In genomic region chr10:133204226-133205015, GRCh38 we compare ENCODE assay signal across 17 cellular contexts. TPM values are rescaled to one million over a fixed set of nuclear protein-coding genes. Genes with fewer than 3 reads are reported as not detected.
DNase-seq lines count a peak whose midpoint lies in the region; ATAC-seq, FAIRE-seq and TF ChIP-seq lines count a peak whose summit lies in the region.
"Had no signal": no experiment of that assay in that cellular context is flagged by ENCODE, and none has a peak within 500 bp of the region (broad histone marks: within the 10 kb centered on the region; RNA-seq: fewer than 3 reads in every experiment).

No MANE protein-coding gene starts in this region.

- no peak overlapping the region for H3K4me2 ChIP-seq in A549
- H3K4me2 ChIP-seq in K562 (ENCODE audit: insufficient read depth, low read length) = no peak overlapping the region
- H3K4me2 ChIP-seq: BLaER1 had no signal

- WGBS in A549 (ENCODE audit: missing lambda C conversion rate) = 78% methylated on average over 23 of the region's 38 CpGs
- 21% methylated on average over 31 of the region's 38 CpGs for WGBS in K562 (ENCODE audit: insufficient coverage, low coverage, missing lambda C conversion rate)
- 86 to 90% methylated on average over 35 to 38 of the region's 38 CpGs for WGBS in lower leg skin, 2 donors

- H3K27ac ChIP-seq in A549 = no peak overlapping the region
- H3K27ac ChIP-seq in K562 (ENCODE audit: extremely low read depth, low read depth, low read length) = no peak overlapping the region
- no peak overlapping the region for H3K27ac ChIP-seq in kidney (ENCODE audit: low read depth in 2 of 2, low read length in 2 of 2)
- H3K27ac ChIP-seq: BLaER1 had no signal

- FAIRE-seq in A549 (lab: Jason Lieb, UNC) = no peak
- no peak for FAIRE-seq in K562 (lab: Jason Lieb, UNC)
- no peak for FAIRE-seq in kidney (lab: Jason Lieb, UNC)
- FAIRE-seq: A204.1 had no signal

- intact Hi-C loops in K562 (cut with micrococcal nuclease) = no loop called here
- intact Hi-C loops in kidney (cut with DNase I) = no loop called here
- intact Hi-C loops in lower leg skin (cut with DNase I; ENCODE audit: low total_unique reads) = no loop called here

- BruUV-seq in K562 (replicated peaks; lab: Mats Ljungman, UMichigan) = no TSS peak

- H3K9ac ChIP-seq in K562 (ENCODE audit: insufficient read depth in 1 of 2, low read depth in 2 of 2, low read length in 2 of 2) (no peak overlapping the region), kidney (ENCODE audit: low read length in 2 of 2) (no peak overlapping the region)
- H3K9ac ChIP-seq: BLaER1 had no signal

- TF ChIP-seq CTCF in A549 (IDR thresholded peaks at IDR 0.05) (no peak), K562 (IDR thresholded peaks at IDR 0.05 in 2 of 3, conservative IDR thresholded peaks at IDR 0.05 in 1 of 3; ENCODE audit: insufficient read depth in 2 of 3, low read depth in 1 of 3, low read length in 3 of 3) (no peak), kidney (IDR thresholded peaks at IDR 0.05; ENCODE audit: borderline replicate concordance, extremely low read depth, insufficient read depth) (no peak), lower leg skin (IDR thresholded peaks at IDR 0.05) (no peak)

- CTCF ChIA-PET in A549 (lab: Yijun Ruan, JAX) (interaction anchor here (0.7 kb wide), 1 partner anchor 62 kb away, joined by 3 read pairs; no protein-coding TSS in a partner anchor), K562 (lab: Yijun Ruan, JAX; ENCODE audit: low intra/inter-chr PET ratio) (no interaction called here)

- TF ChIP-seq EP300 in A549 (IDR thresholded peaks at IDR 0.05) (no peak), K562 (IDR thresholded peaks at IDR 0.05; ENCODE audit: low read length) (no peak)

- no peaks in the 10 kb centered on the region for H3K36me3 ChIP-seq in K562 (ENCODE audit: control insufficient read depth, insufficient read depth, low read length)
- H3K36me3 ChIP-seq in kidney (ENCODE audit: control insufficient read depth in 1 of 2, insufficient read depth in 2 of 2, low read length in 2 of 2) = no peaks in the 10 kb centered on the region
- H3K36me3 ChIP-seq: HAP-1 had no signal

- DNase-seq in A549 (ENCODE audit: low read depth in 1 of 2, low spot score in 1 of 2) (no peak), Ammon's horn (ENCODE audit: low spot score) (peak; percentile 35), K562 (ENCODE audit: extremely low read depth in 1 of 4, low spot score in 3 of 4) (no peak), kidney (peak; percentile 62), NCI-H1092 (lab: John Stamatoyannopoulos, UW) (no peak), lower leg skin (ENCODE audit: low spot score in 2 of 2) (no peak)
- no peak for DNase-seq in activated naive CD4-positive, alpha-beta T cell treated with Interleukin-2 at 50 U/mL for 16 hours
- DNase-seq: AML-193, DMS79 treated with DMSO at 0.1 percent for 48 hours, GF-D8, GOT3, KBM-7 had no signal

- H3K9me1 ChIP-seq in K562 (ENCODE audit: control insufficient read depth, insufficient read depth, low read length) = no peaks in the 10 kb centered on the region

- H3K4me1 ChIP-seq in A549 (no peaks in the 10 kb centered on the region), K562 (replicated peaks in 1 of 2; ENCODE audit: control insufficient read depth in 2 of 2, insufficient read depth in 2 of 2, low read length in 2 of 2) (peaks cover 0 to 72% of the 10 kb centered on the region in 2 experiments; a peak in 2 of 5 replicates), kidney (ENCODE audit: control insufficient read depth in 1 of 2, insufficient read depth in 1 of 2, low read depth in 1 of 2, low read length in 2 of 2) (no peaks in the 10 kb centered on the region)
- H3K4me1 ChIP-seq: HAP-1 had no signal

- TF ChIP-seq POLR2A in A549 (IDR thresholded peaks at IDR 0.05; ENCODE audit: low read length) = no peak
- no peak for TF ChIP-seq POLR2A in K562 (conservative IDR thresholded peaks at IDR 0.05)
- no peak for TF ChIP-seq POLR2A in lower leg skin (IDR thresholded peaks at IDR 0.05)

- POLR2A ChIA-PET in A549 (lab: Yijun Ruan, JAX) (no interaction called here), K562 (lab: Yijun Ruan, JAX) (no interaction called here)

- H3K9me3 ChIP-seq in A549 (no peaks in the 10 kb centered on the region), K562 (replicated peaks; ENCODE audit: control insufficient read depth, insufficient read depth, low read depth, low read length) (no peaks in the 10 kb centered on the region; the same call in 1 of the 2 replicates), kidney (ENCODE audit: control insufficient read depth in 1 of 2, low read length in 2 of 2) (no peaks in the 10 kb centered on the region)
- H3K9me3 ChIP-seq: BLaER1, HAP-1 had no signal

- no peaks in the 10 kb centered on the region for H4K20me1 ChIP-seq in K562 (replicated peaks; ENCODE audit: control insufficient read depth, insufficient read depth, low read length)

- TF ChIP-seq RAD21 in A549 (conservative IDR thresholded peaks at IDR 0.05 in 1 of 2, IDR thresholded peaks at IDR 0.05 in 1 of 2) = no peak
- TF ChIP-seq RAD21 in K562 (CRISPR knock-in tag; conservative IDR thresholded peaks at IDR 0.05 in 1 of 2, IDR thresholded peaks at IDR 0.05 in 1 of 2) = no peak

- H2AFZ ChIP-seq in K562 (ENCODE audit: low read depth, low read length) = no peak overlapping the region

- H3K4me3 ChIP-seq in A549 (no peak overlapping the region), K562 (no peak overlapping the region), kidney (ENCODE audit: low read length in 2 of 2) (no peak overlapping the region), lower leg skin (ENCODE audit: low read depth, poor library complexity, severe bottlenecking) (no peak overlapping the region)
- H3K4me3 ChIP-seq: BLaER1, HAP-1 had no signal

- peaks cover 14 to 71% of the 10 kb centered on the region in 2 experiments; a peak in 3 of 5 replicates for H3K27me3 ChIP-seq in K562 (ENCODE audit: control insufficient read depth in 2 of 2, insufficient read depth in 2 of 2, low read length in 2 of 2)
- H3K27me3 ChIP-seq: BLaER1 had no signal

- ATAC-seq in A549 = no peak
- no peak for ATAC-seq in K562

- in situ Hi-C loops in K562 (cut with MboI) = no loop called here

- H3K79me2 ChIP-seq in K562 (ENCODE audit: control insufficient read depth, insufficient read depth, low read length) = no peaks in the 10 kb centered on the region

RNA-seq across cellular contexts. Expression of gene UTF1, which starts 25.6 kb away (rescaled TPM):
- not detected in 2 replicates for polyA plus RNA-seq in A549 (2011; rRNA removed)
- polyA plus RNA-seq in A549 (2012; cell fraction: cytosol; rRNA removed) = not detected in 2 replicates
- not detected in 2 replicates for polyA plus RNA-seq in A549 (2012; cell fraction: nucleus; rRNA removed)
- polyA plus RNA-seq in A549 (2017; fragmentation: RNase III; extraction: RNeasy Plus Mini Kit Qiagen cat#74134 plus additional on column Dnase treatment) = not detected in 3 replicates
- not detected in 2 replicates for polyA minus RNA-seq in A549 (2011; rRNA and poly(A)+ RNA removed)
- not detected in 2 replicates for total RNA-seq in K562 (2011; cell fraction: chromatin; rRNA removed; ENCODE audit: low replicate concordance)
- not detected in 2 replicates for total RNA-seq in K562 (2011; cell fraction: nucleolus; rRNA removed)
- total RNA-seq in K562 (2011; cell fraction: nucleoplasm; rRNA removed) = not detected in 2 replicates
- total RNA-seq in K562 (2014; rRNA removed) = not detected in 2 replicates
- total RNA-seq in K562 (2014; rRNA removed; fragmentation: Illumina TruSeq; extraction: Trizol) = not detected in 2 replicates
- total RNA-seq in K562 (2015; rRNA removed; fragmentation: Illumina TruSeq; extraction: Trizol) = not detected in 2 replicates
- total RNA-seq in K562 (2021) = 0.16 and 0.35 TPM in 2 replicates
- not detected in 2 replicates for polyA plus RNA-seq in K562 (2011; rRNA removed)
- polyA plus RNA-seq in K562 (2011; cell fraction: cytosol; rRNA removed) = 0.12 TPM in 1 of 2 replicates, not detected in the other
- 0.14 TPM in 1 of 2 replicates, not detected in the other for polyA plus RNA-seq in K562 (2011; cell fraction: nucleus; rRNA removed)
- polyA plus RNA-seq in K562 (2012) = 0.09 and 0.28 TPM in 2 replicates
- not detected in 2 replicates for polyA plus RNA-seq in K562 (2014; fragmentation: Illumina TruSeq; extraction: Trizol)
- not detected for polyA plus RNA-seq in K562 (2014; fragmentation: Nextera tagmentation; extraction: Ambion mirVana)
- 0.46 TPM in 1 of 2 replicates, not detected in the other for polyA plus RNA-seq in K562 (2014; rRNA removed)
- not detected in 2 replicates for polyA minus RNA-seq in K562 (2011; rRNA and poly(A)+ RNA removed)
- polyA minus RNA-seq in K562 (2011; cell fraction: cytosol; rRNA and poly(A)+ RNA removed) = not detected in 2 replicates
- polyA minus RNA-seq in K562 (2011; cell fraction: nucleus; rRNA and poly(A)+ RNA removed) = not detected in 2 replicates
- not detected for total RNA-seq in kidney
- polyA plus RNA-seq in kidney (ENCODE audit: insufficient read depth, low read depth, low replicate concordance) = not detected
- not detected for total RNA-seq in lower leg skin
- total RNA-seq: CD4-positive, alpha-beta memory T cell; HT-29 had no signal
- polyA plus RNA-seq: CD4-positive, alpha-beta memory T cell had no signal

RNA-seq across cellular contexts. Expression of gene VENTX, which starts 33.2 kb away (rescaled TPM):
- polyA plus RNA-seq in A549 (2011; rRNA removed) = not detected in 2 replicates
- not detected in 2 replicates for polyA plus RNA-seq in A549 (2012; cell fraction: cytosol; rRNA removed)
- not detected in 2 replicates for polyA plus RNA-seq in A549 (2012; cell fraction: nucleus; rRNA removed)
- not detected in 3 replicates for polyA plus RNA-seq in A549 (2017; fragmentation: RNase III; extraction: RNeasy Plus Mini Kit Qiagen cat#74134 plus additional on column Dnase treatment)
- not detected in 2 replicates for polyA minus RNA-seq in A549 (2011; rRNA and poly(A)+ RNA removed)
- 1.8 and 3.5 TPM in 2 replicates for total RNA-seq in K562 (2011; cell fraction: chromatin; rRNA removed; ENCODE audit: low replicate concordance)
- total RNA-seq in K562 (2011; cell fraction: nucleolus; rRNA removed) = 2.1 and 2.7 TPM in 2 replicates
- 1.6 and 1.7 TPM in 2 replicates for total RNA-seq in K562 (2011; cell fraction: nucleoplasm; rRNA removed)
- total RNA-seq in K562 (2014; rRNA removed) = 0.45 and 0.49 TPM in 2 replicates
- 0.16 and 0.18 TPM in 2 replicates for total RNA-seq in K562 (2014; rRNA removed; fragmentation: Illumina TruSeq; extraction: Trizol)
- total RNA-seq in K562 (2015; rRNA removed; fragmentation: Illumina TruSeq; extraction: Trizol) = 0.07 and 0.23 TPM in 2 replicates
- 0.55 and 0.69 TPM in 2 replicates for total RNA-seq in K562 (2021)
- 0.03 and 0.21 TPM in 2 replicates for polyA plus RNA-seq in K562 (2011; rRNA removed)
- polyA plus RNA-seq in K562 (2011; cell fraction: cytosol; rRNA removed) = 0.07 and 0.60 TPM in 2 replicates
- polyA plus RNA-seq in K562 (2011; cell fraction: nucleus; rRNA removed) = 0.17 and 2.0 TPM in 2 replicates
- 0.48 and 1.4 TPM in 2 replicates for polyA plus RNA-seq in K562 (2012)
- polyA plus RNA-seq in K562 (2014; fragmentation: Illumina TruSeq; extraction: Trizol) = 0.19 and 0.29 TPM in 2 replicates
- under 1 TPM in 1 of 2 experiments, not detected in 1; 0.07 TPM for polyA plus RNA-seq in K562 (2014; fragmentation: Nextera tagmentation; extraction: Ambion mirVana)
- 0.36 and 0.70 TPM in 2 replicates for polyA plus RNA-seq in K562 (2014; rRNA removed)
- not detected in 2 replicates for polyA minus RNA-seq in K562 (2011; rRNA and poly(A)+ RNA removed)
- not detected in 2 replicates for polyA minus RNA-seq in K562 (2011; cell fraction: cytosol; rRNA and poly(A)+ RNA removed)
- 0.11 and 0.27 TPM in 2 replicates for polyA minus RNA-seq in K562 (2011; cell fraction: nucleus; rRNA and poly(A)+ RNA removed)
- total RNA-seq in kidney = 3.3 TPM
- polyA plus RNA-seq in kidney (ENCODE audit: insufficient read depth, low read depth, low replicate concordance) = 0.39 TPM
- under 1 TPM in 2 of 4 donors, not detected in 2; 0.42 to 0.65 TPM for total RNA-seq in lower leg skin
- total RNA-seq: CD4-positive, alpha-beta memory T cell; HT-29 had no signal
- polyA plus RNA-seq: CD4-positive, alpha-beta memory T cell had no signal

RNA-seq across cellular contexts. Expression of gene KNDC1, which starts 44.4 kb away (rescaled TPM):
- polyA plus RNA-seq in A549 (2011; rRNA removed) = 0.63 and 0.65 TPM in 2 replicates
- 0.70 and 2.1 TPM in 2 replicates for polyA plus RNA-seq in A549 (2012; cell fraction: cytosol; rRNA removed)
- polyA plus RNA-seq in A549 (2012; cell fraction: nucleus; rRNA removed) = 1.1 and 2.7 TPM in 2 replicates
- polyA plus RNA-seq in A549 (2017; fragmentation: RNase III; extraction: RNeasy Plus Mini Kit Qiagen cat#74134 plus additional on column Dnase treatment) = 0.49 to 0.73 TPM (median 0.56 TPM) in 3 replicates
- 0.33 and 0.78 TPM in 2 replicates for polyA minus RNA-seq in A549 (2011; rRNA and poly(A)+ RNA removed)
- total RNA-seq in K562 (2011; cell fraction: chromatin; rRNA removed; ENCODE audit: low replicate concordance) = 0.86 TPM in 1 of 2 replicates, not detected in the other
- total RNA-seq in K562 (2011; cell fraction: nucleolus; rRNA removed) = 1.5 and 1.8 TPM in 2 replicates
- 2.1 TPM in 1 of 2 replicates, not detected in the other for total RNA-seq in K562 (2011; cell fraction: nucleoplasm; rRNA removed)
- under 0.01 TPM in 1 of 2 replicates, not detected in the other for total RNA-seq in K562 (2014; rRNA removed)
- total RNA-seq in K562 (2014; rRNA removed; fragmentation: Illumina TruSeq; extraction: Trizol) = not detected in 2 replicates
- not detected in 2 replicates for total RNA-seq in K562 (2015; rRNA removed; fragmentation: Illumina TruSeq; extraction: Trizol)
- total RNA-seq in K562 (2021) = 0.11 TPM in 1 of 2 replicates, not detected in the other
- 0.20 and 0.26 TPM in 2 replicates for polyA plus RNA-seq in K562 (2011; rRNA removed)
- polyA plus RNA-seq in K562 (2011; cell fraction: cytosol; rRNA removed) = 0.04 and 0.18 TPM in 2 replicates
- polyA plus RNA-seq in K562 (2011; cell fraction: nucleus; rRNA removed) = 0.52 and 2.3 TPM in 2 replicates
- 0.07 and 1.1 TPM in 2 replicates for polyA plus RNA-seq in K562 (2012)
- polyA plus RNA-seq in K562 (2014; fragmentation: Illumina TruSeq; extraction: Trizol) = not detected in 2 replicates
- not detected for polyA plus RNA-seq in K562 (2014; fragmentation: Nextera tagmentation; extraction: Ambion mirVana)
- 0.07 TPM in 1 of 2 replicates, not detected in the other for polyA plus RNA-seq in K562 (2014; rRNA removed)
- not detected in 2 replicates for polyA minus RNA-seq in K562 (2011; rRNA and poly(A)+ RNA removed)
- polyA minus RNA-seq in K562 (2011; cell fraction: cytosol; rRNA and poly(A)+ RNA removed) = not detected in 2 replicates
- polyA minus RNA-seq in K562 (2011; cell fraction: nucleus; rRNA and poly(A)+ RNA removed) = 0.11 and 0.27 TPM in 2 replicates
- total RNA-seq in kidney = 8.7 TPM
- 0.43 TPM for polyA plus RNA-seq in kidney (ENCODE audit: insufficient read depth, low read depth, low replicate concordance)
- total RNA-seq in lower leg skin = under 1 TPM; 0.19 to 0.59 (median 0.39) TPM

Comparison
In these comparisons a context has a peak if more than half of its experiments do, and no peak if none do; other contexts are left out.
1. DNase-seq: peak in Ammon's horn (single experiment) and kidney (single experiment); none in A549 (0 of 2), K562 (0 of 4), activated naive CD4-positive, alpha-beta T cell treated with Interleukin-2 at 50 U/mL for 16 hours (single experiment), NCI-H1092 (single experiment) and lower leg skin (0 of 2).
2. Of the 35 proteins assayed by ChIP-seq in both K562 and A549: peak only in K562: none; only in A549: none; in both: USF2; in neither: 34.